In the genomic region with DNA sequence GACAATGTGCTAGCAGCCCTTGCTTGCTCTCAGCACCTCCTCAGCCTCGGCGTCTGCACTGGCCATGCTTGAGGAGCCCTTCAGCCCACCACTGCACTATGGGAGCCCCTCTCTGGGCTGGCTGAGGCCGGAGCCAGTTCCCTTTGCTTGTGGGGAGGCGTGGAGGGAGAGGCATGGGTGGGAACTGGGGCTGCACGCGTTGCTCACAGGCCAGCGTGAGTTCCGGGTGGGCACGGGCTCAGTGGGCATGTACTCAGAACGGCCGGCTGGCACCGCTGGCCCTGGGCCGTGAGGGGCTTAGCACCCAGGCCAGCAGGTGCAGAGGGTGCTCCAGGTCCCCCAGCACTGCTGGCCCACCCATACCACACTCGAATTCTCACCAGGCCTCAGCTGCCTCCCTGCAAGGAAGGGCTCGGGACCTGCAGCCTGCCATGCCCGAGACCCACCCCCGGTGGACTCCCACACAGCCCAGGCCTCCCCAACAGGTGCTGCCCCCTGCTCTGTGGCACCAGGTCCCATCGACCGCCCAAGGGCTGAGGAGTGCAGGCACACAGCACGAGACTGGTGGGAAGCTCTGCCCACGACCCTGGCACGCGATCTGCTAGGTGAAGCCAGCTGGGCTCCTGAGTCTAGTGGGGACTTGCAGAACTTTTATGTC, we compare ENCODE assay signal across 29 cellular contexts.
"Had no signal": no experiment of that assay in that cellular context is flagged by ENCODE, and none has a peak within 500 bp of the region (broad histone marks: within the 10 kb centered on the region; RNA-seq: fewer than 3 reads in every experiment).

No MANE protein-coding gene starts in this region.

- H3K27me3 Mint-ChIP-seq: progenitor cell of endocrine pancreas; stimulated activated naive B cell treated with anti-CD40 and anti-IgM and Interleukin-4, amounts not matched to agents 10 μg/mL and 1 μg/mL and 100 μg/mL, for 72 hours; type B pancreatic cell had no signal

- H3K4me1 Mint-ChIP-seq: immature natural killer cell; memory B cell; naive thymus-derived CD8-positive, alpha-beta T cell; nephron; neural crest cell had no signal

- ATAC-seq: heart left ventricle; left colon; left lung; naive thymus-derived CD8-positive, alpha-beta T cell; right lobe of liver; stimulated activated naive B cell treated with anti-CD40 and anti-IgM and Interleukin-4, amounts not matched to agents 10 μg/mL and 1 μg/mL and 100 μg/mL, for 72 hours had no signal

- H3K4me3 ChIP-seq: heart left ventricle, left lung, ovary, right atrium auricular region, right lobe of liver, smooth muscle cell, tibial nerve, vagina had no signal

- H3K4me3 Mint-ChIP-seq: immature natural killer cell; memory B cell; naive thymus-derived CD8-positive, alpha-beta T cell; nephron; neural crest cell; stimulated activated naive B cell treated with anti-CD40 and anti-IgM and Interleukin-4, amounts not matched to agents 10 μg/mL and 1 μg/mL and 100 μg/mL, for 72 hours; stimulated activated naive CD8-positive, alpha-beta T cell treated with anti-CD3 and anti-CD28 coated beads, Interleukin-15, Interleukin-2, amounts not matched to agents 100 ng/mL and 50 ng/mL, for 24 hours had no signal

- FAIRE-seq: islet of Langerhans, kidney had no signal

- H3K27me3 ChIP-seq: heart left ventricle, left lung, neutrophil, ovary, right atrium auricular region, right lobe of liver, tibial nerve, vagina had no signal

- H3K27ac ChIP-seq: heart left ventricle, left lung, neutrophil, ovary, right atrium auricular region, right lobe of liver, tibial nerve, vagina had no signal

- H3K36me3 ChIP-seq: heart left ventricle, left lung, neutrophil, ovary, right atrium auricular region, right lobe of liver, tibial nerve, vagina had no signal

- DNase-seq: hypothalamus; immature natural killer cell; kidney; left colon; midbrain; naive thymus-derived CD8-positive, alpha-beta T cell; occipital lobe; ovary; right lobe of liver; stimulated activated CD4-positive, alpha-beta T cell treated with anti-CD3 and anti-CD28 coated beads, Interleukin-1b, Interleukin-23, amount 100 ng/mL, for 48 hours; stimulated activated CD4-positive, alpha-beta T cell treated with anti-CD3 and anti-CD28 coated beads, Interleukin-2, amount 100 ng/mL, for 48 hours; stimulated activated CD4-positive, alpha-beta T cell treated with anti-CD3 and anti-CD28 coated beads, Interleukin-4, amount 100 ng/mL, for 4 hours; stimulated activated CD8-positive, alpha-beta memory T cell treated with anti-CD3 and anti-CD28 coated beads, Interleukin-4, amount 100 ng/mL, for 48 hours; stimulated activated naive B cell treated with anti-CD40 and anti-IgM and Interleukin-4, amounts not matched to agents 10 μg/mL and 1 μg/mL and 100 μg/mL, for 72 hours; substantia nigra had no signal

- H3K4me1 ChIP-seq: heart left ventricle, left lung, right atrium auricular region, right lobe of liver, tibial nerve, vagina had no signal

- H3K36me3 Mint-ChIP-seq: immature natural killer cell, memory B cell had no signal

- H3K27ac Mint-ChIP-seq: immature natural killer cell; memory B cell; naive thymus-derived CD8-positive, alpha-beta T cell; nephron; progenitor cell of endocrine pancreas; stimulated activated naive CD8-positive, alpha-beta T cell treated with anti-CD3 and anti-CD28 coated beads, Interleukin-15, Interleukin-2, amounts not matched to agents 100 ng/mL and 50 ng/mL, for 24 hours had no signal

- H3K9me3 ChIP-seq: neutrophil, ovary, right atrium auricular region, right lobe of liver, vagina had no signal

- H3K9me3 Mint-ChIP-seq: stimulated activated naive CD8-positive, alpha-beta T cell treated with anti-CD3 and anti-CD28 coated beads, Interleukin-15, Interleukin-2, amounts not matched to agents 100 ng/mL and 50 ng/mL, for 24 hours had no signal
